ENCODE assay signal across 16 cellular contexts in the genomic region with DNA sequence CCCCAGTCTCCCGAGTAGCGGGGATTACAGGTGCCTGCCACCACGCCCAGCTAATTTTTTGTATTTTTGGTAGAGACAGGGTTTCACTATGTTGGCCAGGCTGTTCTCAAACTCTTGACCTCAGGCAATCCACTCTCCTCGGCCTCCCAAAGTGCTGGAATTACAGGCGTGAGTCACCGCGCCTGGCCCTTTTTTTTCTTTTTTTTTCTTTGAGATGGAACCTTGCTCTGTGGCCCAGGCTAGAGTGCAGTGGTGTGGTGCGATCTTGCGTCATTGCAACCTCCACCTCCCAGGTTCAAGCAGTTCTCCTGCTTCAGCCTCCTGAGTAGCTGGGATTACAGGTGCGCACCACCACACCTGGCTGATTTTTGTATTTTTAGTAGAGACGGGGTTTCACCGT. TPM values are rescaled to one million over a fixed set of nuclear protein-coding genes. Genes with fewer than 3 reads are reported as not detected.
"Had no signal": no experiment of that assay in that cellular context is flagged by ENCODE, and none has a peak within 500 bp of the region (broad histone marks: within the 10 kb centered on the region; RNA-seq: fewer than 3 reads in every experiment).

No MANE protein-coding gene starts in this region.

RNA-seq across cellular contexts. Expression of a gene that starts 27.0 kb away (rescaled TPM):
- total RNA-seq: activated B cell treated with CpG ODN at 0.5 μM for 24 hours; activated CD8-positive, alpha-beta memory T cell treated with anti-CD3 and anti-CD28 coated beads for 36 hours; activated CD8-positive, alpha-beta memory T cell treated with anti-CD3 and anti-CD28 coated beads, Interleukin-2, amount 10 ng/mL, durations not matched to agents 7 days and 5 days; activated CD8-positive, alpha-beta T cell treated with anti-CD3 and anti-CD28 coated beads, Interleukin-2, amount 10 ng/mL, durations not matched to agents 7 days and 5 days; activated T-helper 1 cell treated with anti-CD3 and anti-CD28 coated beads, Interleukin-12 subunit alpha, Interleukin-12 subunit beta, Interleukin-2, Interleukin-4 antibody, amounts not matched to agents 30 ng/mL and 10 ng/mL and 1 ng/mL, durations not matched to agents 14 hours and 24 hours and 36 hours; aorta; breast epithelium; cardiac muscle cell; cerebellum; endodermal cell; esophagus muscularis mucosa; foreskin keratinocyte; gastrocnemius medialis; heart left ventricle; T-helper 1 cell treated with Interleukin-12 subunit alpha and Interleukin-12 subunit beta and Interleukin-4 antibody, amounts not matched to agents 30 ng/mL and 1 ng/mL, for 36 hours had no signal
- polyA plus RNA-seq: adipose tissue, aorta, cardiac muscle cell, foreskin keratinocyte, heart left ventricle had no signal
